1 cellular context compared by ENCODE assay signal in genomic region chr9:128457207-128457606, GRCh38.
TF ChIP-seq lines count a peak whose summit lies in the region.

No MANE protein-coding gene starts in this region.

TF ChIP-seq in GM23338, 12 proteins besides CTCF, POLR2A, EP300 and RAD21 (continued from another document):
- TF ChIP-seq ZNF462 (CRISPR knock-in tag; IDR thresholded peaks at IDR 0.05) (no peak), STAT1 (IDR thresholded peaks at IDR 0.05; ENCODE audit: unreplicated experiment) (no peak), ETS1 (IDR thresholded peaks at IDR 0.05) (no peak), CREB1 (CRISPR knock-in tag; IDR thresholded peaks at IDR 0.05; ENCODE audit: low read depth) (no peak), JUNB (IDR thresholded peaks at IDR 0.05; ENCODE audit: unreplicated experiment) (no peak), ZNF114 (CRISPR knock-in tag; IDR thresholded peaks at IDR 0.05) (no peak), NANOG (IDR thresholded peaks at IDR 0.05; ENCODE audit: borderline replicate concordance) (no peak)
